Comparison of ENCODE assay signal across 1 cellular context in genomic region chr6:107202876-107203468, GRCh38.
TF ChIP-seq lines count a peak whose summit lies in the region.

No MANE protein-coding gene starts in this region.

TF ChIP-seq in neural cell, 6 proteins besides CTCF, POLR2A, EP300 and RAD21 (continued from another document):
- TF ChIP-seq REST (IDR thresholded peaks at IDR 0.05; ENCODE audit: borderline replicate concordance) = no peak
- TF ChIP-seq MXI1 (conservative IDR thresholded peaks at IDR 0.05; ENCODE audit: poor library complexity, severe bottlenecking) = no peak
- no peak for TF ChIP-seq TAF1 (IDR thresholded peaks at IDR 0.05; ENCODE audit: low read depth)
- no peak for TF ChIP-seq EZH2 (IDR thresholded peaks at IDR 0.05; ENCODE audit: borderline replicate concordance, insufficient read depth, low read length, poor library complexity, severe bottlenecking)
TF ChIP-seq in neural cell: peak in this region for 0.
